In genomic region chr10:97686962-97687784, GRCh38 we compare ENCODE assay signal across 8 cellular contexts. TPM values are rescaled to one million over a fixed set of nuclear protein-coding genes. Genes with fewer than 3 reads are reported as not detected.
DNase-seq lines count a peak whose midpoint lies in the region; ATAC-seq and TF ChIP-seq lines count a peak whose summit lies in the region.

Gene AVPI1, minus strand, starts transcription at chr10:97687241. Its CDS starts 7,336 bp downstream, at chr10:97679905.

- H3K27ac ChIP-seq in SJSA1 (peak within 1 kb of the TSS; percentile 86), gastroesophageal sphincter (peak within 1 kb of the TSS; percentile 93 to 97 (median 96)), neutrophil (peak within 1 kb of the TSS; percentile 36)

- H3K4me1 Mint-ChIP-seq in activated naive CD4-positive, alpha-beta T cell treated with anti-CD3 and anti-CD28 coated beads for 36 hours (ENCODE audit: low read depth) = peaks cover 12% of the 10 kb centered on the region

- H3K36me3 ChIP-seq in SJSA1 (no peaks in the 10 kb centered on the region), gastroesophageal sphincter (no peaks in the 10 kb centered on the region), neutrophil (no peaks in the 10 kb centered on the region)

- no peaks in the 10 kb centered on the region for H3K9me3 Mint-ChIP-seq in activated naive CD4-positive, alpha-beta T cell treated with anti-CD3 and anti-CD28 coated beads for 36 hours

- peaks cover 45% of the 10 kb centered on the region for H3K4me1 ChIP-seq in SJSA1 (replicated peaks)
- H3K4me1 ChIP-seq in gastroesophageal sphincter = peaks cover 6 to 62% (median 26%) of the 10 kb centered on the region in 3 donors
- peaks cover 15% of the 10 kb centered on the region in 2 experiments for H3K4me1 ChIP-seq in neutrophil (ENCODE audit: control insufficient read depth in 1 of 2, insufficient read depth in 1 of 2, low read depth in 1 of 2, low read length in 1 of 2)

- intact Hi-C loops in activated naive CD4-positive, alpha-beta T cell treated with anti-CD3 and anti-CD28 coated beads for 36 hours (cut with micrococcal nuclease) = loop anchor here (1.0 to 5.0 kb wide), 8 partner anchors 11 to 445 kb away; partner anchors contain the start of genes ARHGAP19, MMS19, PI4K2A and R3HCC1L

- H3K36me3 Mint-ChIP-seq in activated naive CD4-positive, alpha-beta T cell treated with anti-CD3 and anti-CD28 coated beads for 36 hours (ENCODE audit: low read depth) = no peaks in the 10 kb centered on the region

- ATAC-seq in gastroesophageal sphincter = peak; percentile 90

- peak within 1 kb of the TSS; percentile 81 for H3K4me3 Mint-ChIP-seq in activated naive CD4-positive, alpha-beta T cell treated with anti-CD3 and anti-CD28 coated beads for 36 hours

- WGBS in gastroesophageal sphincter (ENCODE audit: low coverage in 1 of 2), 2 donors = 0% methylated on average over 1 of the region's 78 CpGs; no CpG with 5 or more reads in 1 of the 2 donors

- TF ChIP-seq POLR2A in gastroesophageal sphincter (IDR thresholded peaks at IDR 0.05) = peak; percentile 99

- H3K4me3 ChIP-seq in HFF-Myc (replicated peaks; ENCODE audit: low read depth, low read length) (peak within 1 kb of the TSS; percentile 86), SJSA1 (peak within 1 kb of the TSS; percentile 54), gastroesophageal sphincter (peak within 1 kb of the TSS; percentile 58 to 82), neutrophil (ENCODE audit: low read depth in 1 of 2, low read length in 1 of 2) (peak within 1 kb of the TSS; percentile 67 to 79)

- peak; percentile 78 for DNase-seq in GM04503 (ENCODE audit: low read depth)
- DNase-seq in HFF-Myc (ENCODE audit: extremely low read depth, low read depth) = peak; percentile 86
- peak; percentile 94 for DNase-seq in MV-4-11 (lab: John Stamatoyannopoulos, UW)
- peak; percentile 98 to 99 for DNase-seq in SJSA1 (ENCODE audit: low read depth in 1 of 2, low spot score in 2 of 2)
- peak; percentile 96 for DNase-seq in activated naive CD4-positive, alpha-beta T cell treated with anti-CD3 and anti-CD28 coated beads for 36 hours

- no peaks in the 10 kb centered on the region for H3K27me3 Mint-ChIP-seq in activated naive CD4-positive, alpha-beta T cell treated with anti-CD3 and anti-CD28 coated beads for 36 hours (ENCODE audit: low read depth)

- TF ChIP-seq CTCF in HFF-Myc (IDR thresholded peaks at IDR 0.05; ENCODE audit: low read depth, low read length, missing control alignments) (no peak), gastroesophageal sphincter (IDR thresholded peaks at IDR 0.05) (no peak), neutrophil (IDR thresholded peaks at IDR 0.05) (peak; percentile 27), subcutaneous adipose tissue (IDR thresholded peaks at IDR 0.05; ENCODE audit: low read depth) (no peak)

- CTCF ChIA-PET in activated naive CD4-positive, alpha-beta T cell treated with anti-CD3 and anti-CD28 coated beads for 36 hours (lab: Charles Lee) = interaction anchor here (0.6 to 4.8 kb wide), 16 partner anchors 10 to 1093 kb away, joined by 3 to 45 read pairs (median 6); partner anchors contain the start of genes MARVELD1 and ZFYVE27

- H3K9me3 ChIP-seq in SJSA1 (replicated peaks) (no peaks in the 10 kb centered on the region), gastroesophageal sphincter (no peaks in the 10 kb centered on the region), neutrophil (no peaks in the 10 kb centered on the region)

- H3K27ac Mint-ChIP-seq in activated naive CD4-positive, alpha-beta T cell treated with anti-CD3 and anti-CD28 coated beads for 36 hours = no peak within 1 kb of the TSS

- H3K27me3 ChIP-seq in SJSA1 (replicated peaks) = no peaks in the 10 kb centered on the region
- no peaks in the 10 kb centered on the region for H3K27me3 ChIP-seq in gastroesophageal sphincter
- peaks cover 26% of the 10 kb centered on the region for H3K27me3 ChIP-seq in neutrophil

- TF ChIP-seq EP300 in gastroesophageal sphincter (IDR thresholded peaks at IDR 0.05) = peak; percentile 97

RNA-seq across cellular contexts. Expression of gene AVPI1, which starts in this region (rescaled TPM):
- 4.3 and 8.6 TPM in 2 replicates for total RNA-seq in SJSA1 (2014; rRNA removed; shearing (Covaris generic))
- 1 to 10 TPM; 1.5 to 1.9 TPM for total RNA-seq in activated naive CD4-positive, alpha-beta T cell treated with anti-CD3 and anti-CD28 coated beads for 36 hours
- total RNA-seq in gastroesophageal sphincter (100 to 1,000 TPM in 1 of 4 donors, 10 to 100 TPM in 3; 34.2 to 136 (median 45.4) TPM), subcutaneous adipose tissue (100 to 1,000 TPM in 1 of 4 donors, 10 to 100 TPM in 3; 29.5 to 107 (median 61.6) TPM)

Comparison
In these comparisons a context has a peak if more than half of its experiments do, and no peak if none do; other contexts are left out.
1. Peak in every context shown above with its lines: DNase-seq, ATAC-seq, H3K4me3 ChIP-seq and H3K27ac ChIP-seq.
2. H3K27ac ChIP-seq: peak in every context shown above with its lines; median percentile 96 in gastroesophageal sphincter; 86 in SJSA1; 36 in neutrophil.